In the genomic region with DNA sequence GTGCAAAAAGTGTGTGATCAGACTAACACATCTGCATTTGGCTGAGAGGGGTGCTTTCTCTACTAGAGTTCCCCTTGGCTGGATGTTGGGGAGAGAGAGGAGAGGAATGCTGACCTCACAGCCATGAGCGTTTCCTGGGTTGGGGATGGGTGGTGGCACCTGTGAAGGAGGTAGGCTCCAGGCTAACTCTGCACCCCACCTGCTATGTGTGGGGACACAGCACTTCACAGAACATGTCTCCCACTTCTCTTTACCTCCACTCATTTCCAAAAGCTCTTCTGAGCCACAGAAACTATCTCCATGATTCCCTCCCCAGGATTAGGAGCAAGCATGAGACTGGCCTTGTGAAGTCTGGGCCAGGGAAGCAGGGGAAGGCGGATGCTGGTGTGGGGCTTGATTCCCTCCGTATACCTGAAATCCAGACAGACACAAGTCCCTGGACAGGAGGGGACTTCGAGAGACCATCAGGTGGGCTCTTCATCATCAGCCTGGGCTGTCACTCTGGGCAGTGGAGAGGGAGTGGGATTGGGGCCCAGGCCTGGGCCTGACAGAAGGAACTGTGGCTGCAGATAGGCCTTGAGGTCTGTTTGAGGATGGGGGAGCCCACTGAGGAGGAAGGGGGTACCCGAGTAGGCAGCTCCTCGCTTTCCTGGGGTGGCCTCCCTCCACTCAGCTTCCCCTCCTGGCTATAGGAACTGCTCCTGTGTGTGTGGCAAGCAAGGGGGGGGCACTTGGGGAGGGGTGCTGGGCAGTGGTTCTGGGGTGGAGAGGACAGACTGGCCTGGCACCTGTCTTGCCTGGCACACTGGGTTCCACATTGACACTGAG, we compare ENCODE assay signal across 18 cellular contexts.
"Had no signal": no experiment of that assay in that cellular context is flagged by ENCODE, and none has a peak within 500 bp of the region (broad histone marks: within the 10 kb centered on the region; RNA-seq: fewer than 3 reads in every experiment).

No MANE protein-coding gene starts in this region.

- H3K27me3 ChIP-seq: body of pancreas, heart left ventricle, neutrophil, tibial nerve had no signal

- H3K4me3 Mint-ChIP-seq: activated B cell treated with CpG ODN at 0.5 μM for 24 hours; activated CD4-positive, alpha-beta T cell treated with anti-CD3 and anti-CD28 coated beads, Interleukin-2, amount 10 ng/mL, durations not matched to agents 24 days and 14 days; activated naive CD4-positive, alpha-beta T cell treated with anti-CD3 and anti-CD28 coated beads for 36 hours; central memory CD8-positive, alpha-beta T cell; dendritic cell treated with granulocyte-macrophage colony-stimulating factor and Interleukin-4, amounts not matched to agents 40 ng/mL and 50 ng/mL, for 4 days; immature natural killer cell; stimulated activated memory B cell treated with anti-CD40 and anti-IgM and Interleukin-4, amounts not matched to agents 10 μg/mL and 1 μg/mL and 100 μg/mL, for 72 hours had no signal

- H3K4me3 ChIP-seq: body of pancreas, heart left ventricle, tibial nerve had no signal

- H3K27ac ChIP-seq: body of pancreas, heart left ventricle, neutrophil, tibial nerve had no signal

- H3K9me3 Mint-ChIP-seq: activated B cell treated with CpG ODN at 0.5 μM for 24 hours; activated CD4-positive, alpha-beta T cell treated with anti-CD3 and anti-CD28 coated beads, Interleukin-2, amount 10 ng/mL, durations not matched to agents 24 days and 14 days; activated naive CD4-positive, alpha-beta T cell treated with anti-CD3 and anti-CD28 coated beads for 36 hours; central memory CD8-positive, alpha-beta T cell; dendritic cell treated with granulocyte-macrophage colony-stimulating factor and Interleukin-4, amounts not matched to agents 40 ng/mL and 50 ng/mL, for 4 days; immature natural killer cell; stimulated activated memory B cell treated with anti-CD40 and anti-IgM and Interleukin-4, amounts not matched to agents 10 μg/mL and 1 μg/mL and 100 μg/mL, for 72 hours had no signal

- H3K4me1 ChIP-seq: body of pancreas had no signal

- H3K36me3 ChIP-seq: neutrophil, tibial nerve had no signal

- H3K36me3 Mint-ChIP-seq: immature natural killer cell; stimulated activated memory B cell treated with anti-CD40 and anti-IgM and Interleukin-4, amounts not matched to agents 10 μg/mL and 1 μg/mL and 100 μg/mL, for 72 hours had no signal

- FAIRE-seq: frontal cortex, TTC549 had no signal

- ATAC-seq: body of pancreas; heart left ventricle; left colon; stimulated activated memory B cell treated with anti-CD40 and anti-IgM and Interleukin-4, amounts not matched to agents 10 μg/mL and 1 μg/mL and 100 μg/mL, for 72 hours had no signal

- H3K27ac Mint-ChIP-seq: activated B cell treated with CpG ODN at 0.5 μM for 24 hours; activated CD4-positive, alpha-beta T cell treated with anti-CD3 and anti-CD28 coated beads, Interleukin-2, amount 10 ng/mL, durations not matched to agents 24 days and 14 days; activated naive CD4-positive, alpha-beta T cell treated with anti-CD3 and anti-CD28 coated beads for 36 hours; stimulated activated memory B cell treated with anti-CD40 and anti-IgM and Interleukin-4, amounts not matched to agents 10 μg/mL and 1 μg/mL and 100 μg/mL, for 72 hours had no signal

- H3K4me1 Mint-ChIP-seq: activated B cell treated with CpG ODN at 0.5 μM for 24 hours; activated CD4-positive, alpha-beta T cell treated with anti-CD3 and anti-CD28 coated beads, Interleukin-2, amount 10 ng/mL, durations not matched to agents 24 days and 14 days; central memory CD8-positive, alpha-beta T cell; immature natural killer cell; stimulated activated memory B cell treated with anti-CD40 and anti-IgM and Interleukin-4, amounts not matched to agents 10 μg/mL and 1 μg/mL and 100 μg/mL, for 72 hours had no signal

- DNase-seq: activated B cell treated with CpG ODN at 0.5 μM for 24 hours; activated CD4-positive, alpha-beta T cell treated with anti-CD3 and anti-CD28 coated beads, Interleukin-2, amount 10 ng/mL, durations not matched to agents 24 days and 14 days; activated naive CD4-positive, alpha-beta T cell treated with anti-CD3 and anti-CD28 coated beads for 36 hours; activated T-cell treated with anti-CD3 and anti-CD28 coated beads for 4 hours; heart left ventricle; immature natural killer cell; retina; stimulated activated CD4-positive, alpha-beta T cell treated with anti-CD3 and anti-CD28 coated beads, Interleukin-2, amount 100 ng/mL, for 48 hours; SW 1271 had no signal

- H3K9me3 ChIP-seq: body of pancreas, heart left ventricle, neutrophil, tibial nerve had no signal
